ENCODE assay signal across 13 cellular contexts in the genomic region with DNA sequence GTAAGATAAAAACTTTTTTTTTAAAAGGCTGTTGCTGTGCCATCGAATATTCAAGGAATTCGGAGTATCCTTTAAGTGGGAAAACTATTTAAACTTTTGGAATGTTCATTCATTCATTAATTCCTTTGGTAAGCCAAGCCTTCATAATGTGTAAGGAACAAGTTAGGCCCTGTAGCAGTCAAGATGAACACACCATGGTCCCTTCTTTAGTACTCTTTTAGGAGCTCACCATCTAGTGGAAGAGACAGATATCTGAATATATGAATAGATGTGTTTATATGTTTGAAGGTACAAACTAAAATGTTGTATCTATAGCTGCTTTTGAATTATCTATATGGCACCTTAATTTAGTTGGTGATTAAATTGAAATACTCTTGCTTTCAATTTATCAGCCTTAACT. TPM values are rescaled to one million over a fixed set of nuclear protein-coding genes. Genes with fewer than 3 reads are reported as not detected.
DNase-seq lines count a peak whose midpoint lies in the region; ATAC-seq and TF ChIP-seq lines count a peak whose summit lies in the region.
"Had no signal": no experiment of that assay in that cellular context is flagged by ENCODE, and none has a peak within 500 bp of the region (broad histone marks: within the 10 kb centered on the region; RNA-seq: fewer than 3 reads in every experiment).

No MANE protein-coding gene starts in this region.

- H3K4me1 ChIP-seq in Karpas-422 (ENCODE audit: low read length) = peaks cover 20% of the 10 kb centered on the region
- H3K4me1 ChIP-seq in psoas muscle = no peaks in the 10 kb centered on the region

- peak; percentile 71 for DNase-seq in Karpas-422
- DNase-seq in midbrain (lab: John Stamatoyannopoulos, UW) = peak; percentile 7
- no peak for DNase-seq in psoas muscle
- DNase-seq in iPS-NIHi7 (ENCODE audit: extremely low spot score) = no peak
- DNase-seq in HEK293T (ENCODE audit: extremely low spot score) = no peak
- DNase-seq: activated naive CD4-positive, alpha-beta T cell treated with anti-CD3 and anti-CD28 coated beads, Interleukin-2, amount 50 U/mL, for 16 hours; immature natural killer cell; IMR-90; NCI-H1694 treated with DMSO at 0.1 percent for 48 hours; NCI-H748 treated with DMSO at 0.1 percent for 48 hours; T1000 had no signal

- H3K36me3 ChIP-seq in Karpas-422 (ENCODE audit: insufficient read depth, low read length) (no peaks in the 10 kb centered on the region), psoas muscle (ENCODE audit: insufficient read depth in 1 of 2, low read depth in 1 of 2) (no peaks in the 10 kb centered on the region)

- no peak overlapping the region for H3K9ac ChIP-seq in Karpas-422 (ENCODE audit: low read length)

- TF ChIP-seq CTCF in C4-2B (conservative IDR thresholded peaks at IDR 0.05) (peak; percentile 19), VCaP (conservative IDR thresholded peaks at IDR 0.05) (peak; percentile 62), psoas muscle (IDR thresholded peaks at IDR 0.05) (no peak)

- ATAC-seq in psoas muscle = no peak

- intact Hi-C loops in psoas muscle (cut with DNase I) = no loop called here

- POLR2A ChIA-PET in HEK293T (lab: Yijun Ruan, JAX) = interaction anchor here (1.5 kb wide), 1 partner anchor 16 kb away, joined by 3 read pairs; a partner anchor contains a TSS

- H3K4me2 ChIP-seq in Karpas-422 (ENCODE audit: low read depth, low read length, poor library complexity, severe bottlenecking) = no peak overlapping the region

- CTCF ChIA-PET in HEK293T (lab: Yijun Ruan, JAX) = interaction anchor here (1.1 kb wide), 1 partner anchor 11 kb away, joined by 3 read pairs; no protein-coding TSS in a partner anchor

- H3K9me3 ChIP-seq in Karpas-422 (ENCODE audit: low read length) = no peaks in the 10 kb centered on the region
- no peaks in the 10 kb centered on the region for H3K9me3 ChIP-seq in psoas muscle

- H3K79me2 ChIP-seq in Karpas-422 (ENCODE audit: low read length) = no peaks in the 10 kb centered on the region

- H3K9me2 ChIP-seq in Karpas-422 (replicated peaks; ENCODE audit: insufficient read depth, low read length) = no peaks in the 10 kb centered on the region

- H3K27ac ChIP-seq in C4-2B (no peak overlapping the region), Karpas-422 (ENCODE audit: low read length) (no peak overlapping the region), VCaP (no peak overlapping the region), psoas muscle (no peak overlapping the region)

- H4K20me1 ChIP-seq in Karpas-422 (ENCODE audit: insufficient read depth, low read depth, low read length) = no peaks in the 10 kb centered on the region

- H2AFZ ChIP-seq in Karpas-422 (ENCODE audit: low read length) = no peak overlapping the region

- WGBS in psoas muscle, 3 donors = 80 to 88% (median 83%) methylated on average over 2 of the region's 2 CpGs

- H3K27me3 ChIP-seq in Karpas-422 (ENCODE audit: low read length) (no peaks in the 10 kb centered on the region), psoas muscle (ENCODE audit: insufficient read depth in 3 of 3, low read length in 2 of 3) (peaks cover 0 to 24% (median 8%) of the 10 kb centered on the region in 3 donors)

- H3K4me3 ChIP-seq in Karpas-422 (ENCODE audit: low read length) (no peak overlapping the region), psoas muscle (no peak overlapping the region)

TF ChIP-seq in HEK293T, 16 proteins besides CTCF, POLR2A, EP300 and RAD21:
- TF ChIP-seq ZNF384 (IDR thresholded peaks at IDR 0.05) = no peak
- no peak for TF ChIP-seq ARNT (IDR thresholded peaks at IDR 0.05)
- no peak for TF ChIP-seq LEF1 (IDR thresholded peaks at IDR 0.05; ENCODE audit: borderline replicate concordance)
- no peak for TF ChIP-seq TARDBP (IDR thresholded peaks at IDR 0.05)
- TF ChIP-seq CTBP1 (IDR thresholded peaks at IDR 0.05; ENCODE audit: borderline replicate concordance) = no peak
- no peak for TF ChIP-seq HDGF (IDR thresholded peaks at IDR 0.05; ENCODE audit: borderline replicate concordance)
- no peak for TF ChIP-seq BHLHE40 (IDR thresholded peaks at IDR 0.05; ENCODE audit: borderline replicate concordance)
- TF ChIP-seq, protein P1, sequence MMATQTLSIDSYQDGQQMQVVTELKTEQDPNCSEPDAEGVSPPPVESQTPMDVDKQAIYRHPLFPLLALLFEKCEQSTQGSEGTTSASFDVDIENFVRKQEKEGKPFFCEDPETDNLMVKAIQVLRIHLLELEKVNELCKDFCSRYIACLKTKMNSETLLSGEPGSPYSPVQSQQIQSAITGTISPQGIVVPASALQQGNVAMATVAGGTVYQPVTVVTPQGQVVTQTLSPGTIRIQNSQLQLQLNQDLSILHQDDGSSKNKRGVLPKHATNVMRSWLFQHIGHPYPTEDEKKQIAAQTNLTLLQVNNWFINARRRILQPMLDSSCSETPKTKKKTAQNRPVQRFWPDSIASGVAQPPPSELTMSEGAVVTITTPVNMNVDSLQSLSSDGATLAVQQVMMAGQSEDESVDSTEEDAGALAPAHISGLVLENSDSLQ (IDR thresholded peaks at IDR 0.05) = no peak
- no peak for TF ChIP-seq NFRKB (IDR thresholded peaks at IDR 0.05)
- no peak for TF ChIP-seq FOXA1 (IDR thresholded peaks at IDR 0.05)
- no peak for TF ChIP-seq SUZ12 (IDR thresholded peaks at IDR 0.05)
TF ChIP-seq in HEK293T: peak in this region for 0.

RNA-seq across cellular contexts. Expression of a gene that starts 5.8 kb away (rescaled TPM):
- not detected in 2 replicates for total RNA-seq in Karpas-422 (2014; rRNA removed; shearing (Covaris generic); ENCODE audit: low replicate concordance)
- total RNA-seq in psoas muscle = not detected
- not detected for polyA plus RNA-seq in psoas muscle
- total RNA-seq: IMR-90 had no signal
- polyA plus RNA-seq: immature natural killer cell, IMR-90 had no signal

RNA-seq across cellular contexts. Expression of a gene that starts 15.7 kb away (rescaled TPM):
- total RNA-seq in Karpas-422 (2014; rRNA removed; shearing (Covaris generic); ENCODE audit: low replicate concordance) = 19.0 and 59.6 TPM in 2 replicates
- total RNA-seq in psoas muscle = 10 to 100 TPM in 3 of 4 donors, 1 to 10 TPM in 1; 9.1 to 17.3 (median 14.4) TPM
- polyA plus RNA-seq in psoas muscle = 10 to 100 TPM; 13.9 to 23.6 (median 18.9) TPM

RNA-seq across cellular contexts. Expression of a gene that starts 55.8 kb away (rescaled TPM):
- 261 and 436 TPM in 2 replicates for total RNA-seq in Karpas-422 (2014; rRNA removed; shearing (Covaris generic); ENCODE audit: low replicate concordance)
- 100 to 1,000 TPM in 2 of 4 donors, 10 to 100 TPM in 2; 73.2 to 202 (median 93.0) TPM for total RNA-seq in psoas muscle
- 100 to 1,000 TPM; 135 to 308 (median 144) TPM for polyA plus RNA-seq in psoas muscle

Comparison
In these comparisons a context has a peak if more than half of its experiments do, and no peak if none do; other contexts are left out.
1. DNase-seq: peak in Karpas-422 (single experiment) and midbrain (single experiment); none in psoas muscle (0 of 2), iPS-NIHi7 (single experiment) and HEK293T (single experiment).